In the genomic region with DNA sequence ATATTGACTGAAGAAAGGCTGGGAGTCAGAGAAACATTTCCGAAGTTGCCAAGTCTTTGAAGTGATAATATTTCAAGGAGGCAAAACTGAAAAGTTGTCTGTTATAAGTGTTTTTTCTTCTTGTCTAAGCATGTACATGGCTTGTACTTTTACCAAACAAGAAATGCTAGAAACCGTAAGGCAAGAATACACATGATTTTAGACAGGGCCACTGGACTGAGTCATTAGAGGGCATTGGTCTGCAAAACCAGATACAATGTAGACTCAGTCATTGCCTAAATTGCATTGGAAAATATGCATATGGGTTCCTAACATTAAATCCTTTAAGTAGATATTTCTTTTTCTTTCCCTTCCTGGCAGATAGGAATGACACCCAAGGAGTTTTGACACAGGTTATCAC, we compare ENCODE assay signal across 21 cellular contexts.
"Had no signal": no experiment of that assay in that cellular context is flagged by ENCODE, and none has a peak within 500 bp of the region (broad histone marks: within the 10 kb centered on the region; RNA-seq: fewer than 3 reads in every experiment).

No MANE protein-coding gene starts in this region.

- ATAC-seq: effector memory CD8-positive, alpha-beta T cell; gastroesophageal sphincter; heart left ventricle; left cardiac atrium; left lung; left ventricle myocardium superior; lower lobe of right lung; naive thymus-derived CD8-positive, alpha-beta T cell had no signal

- DNase-seq: colonic mucosa; cortex of kidney; effector CD8-positive, alpha-beta T cell; effector memory CD8-positive, alpha-beta T cell; endodermal cell; esophagus squamous epithelium; foreskin fibroblast; heart left ventricle; hypothalamus; immature natural killer cell; islet precursor cell; left cardiac atrium; left lung; left ventricle myocardium superior; lower lobe of right lung; mesendoderm; midbrain; naive B cell; naive thymus-derived CD8-positive, alpha-beta T cell had no signal

- H3K27me3 ChIP-seq: colonic mucosa, esophagus squamous epithelium, gastroesophageal sphincter, heart left ventricle, hepatocyte, left lung had no signal

- H3K4me1 ChIP-seq: colonic mucosa, gastroesophageal sphincter, heart left ventricle, left lung, lower lobe of right lung had no signal

- H3K9me3 ChIP-seq: colonic mucosa, esophagus squamous epithelium, gastroesophageal sphincter, heart left ventricle, left lung, lower lobe of right lung had no signal

- H3K79me2 ChIP-seq: hepatocyte had no signal

- H3K36me3 ChIP-seq: colonic mucosa, esophagus squamous epithelium, gastroesophageal sphincter, heart left ventricle, left lung, lower lobe of right lung had no signal

- H3K4me3 ChIP-seq: colonic mucosa, esophagus squamous epithelium, gastroesophageal sphincter, heart left ventricle, hepatocyte, left lung, lower lobe of right lung had no signal

- H3K4me2 ChIP-seq: hepatocyte had no signal

- H3K27ac ChIP-seq: colonic mucosa, esophagus squamous epithelium, gastroesophageal sphincter, heart left ventricle, hepatocyte, left lung, lower lobe of right lung had no signal

- H2AFZ ChIP-seq: hepatocyte had no signal
